In genomic region chr12:7122876-7123769, GRCh38 we compare ENCODE assay signal across 25 cellular contexts. TPM values are rescaled to one million over a fixed set of nuclear protein-coding genes. Genes with fewer than 3 reads are reported as not detected.
A peak's percentile ranks its signal among the peaks of the same experiment; 100 is the strongest.
DNase-seq lines count a peak whose midpoint lies in the region; ATAC-seq, FAIRE-seq and TF ChIP-seq lines count a peak whose summit lies in the region.
"Had no signal": no experiment of that assay in that cellular context is flagged by ENCODE, and none has a peak within 500 bp of the region (broad histone marks: within the 10 kb centered on the region; RNA-seq: fewer than 3 reads in every experiment).

No MANE protein-coding gene starts in this region.

- ATAC-seq in body of pancreas: peak; percentile 22
- peak in 3 of 4 donors; percentile 11 to 53 (median 18) for ATAC-seq in pancreas
- ATAC-seq in GM21526 (IDR thresholded peaks at IDR 0.05; ENCODE audit: low FRiP score, unreplicated experiment): no peak
- ATAC-seq: naive thymus-derived CD4-positive, alpha-beta T cell had no signal

- in situ Hi-C loops in ACHN (cut with HindIII; ENCODE audit: low pct_ligation_motif_present, low pct_unique_long_range_greater_than_20kb, low sequenced_read_pairs): no loop called here

- TF ChIP-seq POLR2A in body of pancreas (IDR thresholded peaks at IDR 0.05): no peak

- DNase-seq in body of pancreas (no peak), kidney (no peak), pancreas (peak in 1 of 6 donors; percentile 16), DMS53 (lab: John Stamatoyannopoulos, UW) (no peak), ACHN (no peak)
- DNase-seq in activated CD8-positive, alpha-beta memory T cell treated with anti-CD3 and anti-CD28 coated beads, Interleukin-2, amount 50 U/mL, for 48 hours: no peak
- DNase-seq: activated CD4-positive, alpha-beta T cell treated with anti-CD3 and anti-CD28 coated beads, Interleukin-2, amount 10 ng/mL, durations not matched to agents 24 days and 14 days; amniotic stem cell; central memory CD4-positive, alpha-beta T cell; effector CD8-positive, alpha-beta T cell; HFFc6; Kasumi-1; naive thymus-derived CD4-positive, alpha-beta T cell; NCI-H1092; NCI-H2029 treated with DMSO at 0.1 percent for 48 hours; NCI-H446 treated with DMSO at 0.1 percent for 48 hours; psoas muscle; stimulated activated CD4-positive, alpha-beta T cell treated with anti-CD3 and anti-CD28 coated beads, Interleukin-12 subunit alpha, Interleukin-12 subunit beta, amount 100 ng/mL, for 4 hours; substantia nigra had no signal

- WGBS in body of pancreas, 2 donors: 70 to 75% methylated on average over 7 of the region's 7 CpGs
- 73 to 83% methylated on average over 7 of the region's 7 CpGs for WGBS in pancreas, 2 donors

- H3K4me3 ChIP-seq in HEK293 (ENCODE audit: low read depth, low read length) (no peak overlapping the region), body of pancreas (no peak overlapping the region), kidney (ENCODE audit: low read length in 2 of 2) (peak overlapping the region; percentile 16 to 59), pancreas (no peak overlapping the region)
- H3K4me3 ChIP-seq: psoas muscle, vagina had no signal

- no peak overlapping the region for H3K27ac ChIP-seq in HEK293 (ENCODE audit: extremely low read depth, low read depth, low read length)
- no peak overlapping the region for H3K27ac ChIP-seq in body of pancreas
- H3K27ac ChIP-seq in kidney (ENCODE audit: low read depth in 2 of 2, low read length in 2 of 2): peak overlapping the region; percentile 64 to 77
- H3K27ac ChIP-seq in pancreas: no peak overlapping the region
- H3K27ac ChIP-seq: C4-2B, psoas muscle, vagina had no signal

- no peaks in the 10 kb centered on the region for H3K36me3 ChIP-seq in HEK293 (ENCODE audit: control insufficient read depth in 2 of 2, insufficient read depth in 1 of 2, low read length in 2 of 2)
- no peaks in the 10 kb centered on the region for H3K36me3 ChIP-seq in body of pancreas (replicated peaks in 1 of 2; ENCODE audit: insufficient read depth in 1 of 2, low read depth in 2 of 2)
- H3K36me3 ChIP-seq in kidney (ENCODE audit: control insufficient read depth in 1 of 2, insufficient read depth in 2 of 2, low read length in 2 of 2): no peaks in the 10 kb centered on the region
- H3K36me3 ChIP-seq in pancreas: no peaks in the 10 kb centered on the region
- H3K36me3 ChIP-seq: vagina had no signal

- no peaks in the 10 kb centered on the region for H3K4me1 ChIP-seq in HEK293 (ENCODE audit: control insufficient read depth, insufficient read depth, low read length)
- peaks cover 9% of the 10 kb centered on the region for H3K4me1 ChIP-seq in body of pancreas
- H3K4me1 ChIP-seq in kidney (ENCODE audit: control insufficient read depth in 1 of 2, insufficient read depth in 1 of 2, low read depth in 1 of 2, low read length in 2 of 2): peaks cover 22 to 29% of the 10 kb centered on the region in 2 donors
- no peaks in the 10 kb centered on the region for H3K4me1 ChIP-seq in pancreas

- POLR2A ChIA-PET in HEK293 (lab: Yijun Ruan, JAX): interaction anchor here (1.2 kb wide), 1 partner anchor 8 kb away, joined by 3 read pairs; no protein-coding TSS in a partner anchor

- no peaks in the 10 kb centered on the region for H3K27me3 ChIP-seq in body of pancreas
- no peaks in the 10 kb centered on the region for H3K27me3 ChIP-seq in pancreas
- H3K27me3 ChIP-seq: vagina had no signal

- peak overlapping the region in 1 of 2 donors; percentile 10 for H3K9ac ChIP-seq in kidney (ENCODE audit: low read length in 2 of 2)

- intact Hi-C loops in body of pancreas (cut with DNase I): no loop called here
- intact Hi-C loops in kidney (cut with DNase I): no loop called here
- intact Hi-C loops in pancreas (cut with DNase I): no loop called here

- TF ChIP-seq CTCF in HEK293 (tag by site-specific recombination; IDR thresholded peaks at IDR 0.05) (no peak), body of pancreas (IDR thresholded peaks at IDR 0.05) (no peak), kidney (IDR thresholded peaks at IDR 0.05; ENCODE audit: borderline replicate concordance, extremely low read depth, insufficient read depth) (no peak), pancreas (IDR thresholded peaks at IDR 0.05) (no peak)

- FAIRE-seq in kidney (lab: Jason Lieb, UNC) (no peak), pancreas (lab: Jason Lieb, UNC) (no peak)
- FAIRE-seq: GM12891, TTC549 had no signal

- CTCF ChIA-PET in HEK293 (lab: Yijun Ruan, JAX): interaction anchor here (1.3 to 4.8 kb wide), 3 partner anchors 11 to 19 kb away, joined by 3 to 46 read pairs (median 8); no protein-coding TSS in a partner anchor

- H3K9me3 ChIP-seq in HEK293 (ENCODE audit: control insufficient read depth, insufficient read depth, low read depth, low read length) (no peaks in the 10 kb centered on the region), body of pancreas (no peaks in the 10 kb centered on the region), kidney (ENCODE audit: control insufficient read depth in 1 of 2, low read length in 2 of 2) (no peaks in the 10 kb centered on the region), pancreas (no peaks in the 10 kb centered on the region)
- H3K9me3 ChIP-seq: psoas muscle, vagina had no signal

TF ChIP-seq in HEK293, 187 proteins besides CTCF, POLR2A, EP300 and RAD21:
- TF ChIP-seq SP7 (tag by site-specific recombination; IDR thresholded peaks at IDR 0.05) (no peak), ZNF121 (tag by site-specific recombination; IDR thresholded peaks at IDR 0.05) (no peak), ZNF555 (tag by site-specific recombination; conservative IDR thresholded peaks at IDR 0.05) (no peak), MYNN (tag by site-specific recombination; IDR thresholded peaks at IDR 0.05; ENCODE audit: borderline replicate concordance) (peak; percentile 78), ZNF501 (tag by site-specific recombination; IDR thresholded peaks at IDR 0.05) (no peak), ZSCAN16 (tag by site-specific recombination; IDR thresholded peaks at IDR 0.05) (no peak), ZNF560 (tag by site-specific recombination; IDR thresholded peaks at IDR 0.05; ENCODE audit: borderline replicate concordance) (no peak), ZNF274 (IDR thresholded peaks at IDR 0.05; ENCODE audit: low read length) (no peak), ZNF274 (tag by site-specific recombination; IDR thresholded peaks at IDR 0.05; ENCODE audit: borderline replicate concordance) (no peak)
TF ChIP-seq in HEK293: peak in this region for 1.

RNA-seq across cellular contexts. Expression of gene RBP5, which starts 5.6 kb away (rescaled TPM):
- total RNA-seq in body of pancreas (1 to 10 TPM in 1 of 2 donors, not detected in 1; 1.3 TPM), kidney (74.6 TPM), pancreas (1 to 10 TPM in 5 of 6 donors, under 1 TPM in 1; 0.73 to 3.2 (median 2.2) TPM)
- polyA plus RNA-seq in kidney (ENCODE audit: insufficient read depth, low read depth, low replicate concordance) (609 TPM), pancreas (1 to 10 TPM; 3.9 to 7.8 TPM)
- total RNA-seq: activated CD4-positive, alpha-beta T cell treated with anti-CD3 and anti-CD28 coated beads, Interleukin-2, amount 10 ng/mL, durations not matched to agents 24 days and 14 days; HFFc6 had no signal
- polyA plus RNA-seq: naive thymus-derived CD4-positive, alpha-beta T cell had no signal

RNA-seq across cellular contexts. Expression of gene CLSTN3, which starts 7.0 kb away (rescaled TPM):
- total RNA-seq in body of pancreas (10 to 100 TPM; 27.5 to 64.9 TPM), kidney (64.2 TPM), pancreas (10 to 100 TPM in 5 of 6 donors, 1 to 10 TPM in 1; 7.8 to 26.2 (median 13.1) TPM)
- polyA plus RNA-seq in kidney (ENCODE audit: insufficient read depth, low read depth, low replicate concordance) (33.0 TPM), pancreas (10 to 100 TPM; 21.6 to 25.8 TPM)

RNA-seq across cellular contexts. Expression of gene C1RL, which starts 14.1 kb away (rescaled TPM):
- total RNA-seq in body of pancreas (10 to 100 TPM; 64.6 to 99.6 TPM), kidney (147 TPM), pancreas (10 to 100 TPM; 36.8 to 57.7 (median 44.7) TPM)
- polyA plus RNA-seq in kidney (ENCODE audit: insufficient read depth, low read depth, low replicate concordance) (25.2 TPM), pancreas (10 to 100 TPM; 36.5 to 60.5 TPM)

RNA-seq across cellular contexts. Expression of gene C1R, which starts 30.9 kb away (rescaled TPM):
- total RNA-seq in body of pancreas (100 to 1,000 TPM; 113 to 133 TPM), kidney (514 TPM), pancreas (100 to 1,000 TPM in 2 of 6 donors, 10 to 100 TPM in 4; 20.2 to 212 (median 66.8) TPM)
- polyA plus RNA-seq in kidney (ENCODE audit: insufficient read depth, low read depth, low replicate concordance) (183 TPM), pancreas (10 to 100 TPM; 54.9 to 66.1 TPM)

Comparison
In these comparisons a context has a peak if more than half of its experiments do, and no peak if none do; other contexts are left out.
1. H3K27ac ChIP-seq: peak in kidney (2 of 2); none in HEK293 (single experiment), body of pancreas (0 of 4) and pancreas (0 of 4).
2. H3K4me3 ChIP-seq: peak in kidney (2 of 2); none in HEK293 (single experiment), body of pancreas (0 of 2) and pancreas (0 of 4).
3. RNA of gene RBP5, which starts 5.6 kb away (total RNA-seq): 74.6 TPM in kidney (single experiment); 0.73 to 3.2 TPM in pancreas and 1.3 TPM in body of pancreas; every median in the first group is over 10 times any median in the second.